In genomic region chr4:25417014-25417413, GRCh38 we compare ENCODE assay signal across 11 cellular contexts.
"Had no signal": no experiment of that assay in that cellular context is flagged by ENCODE, and none has a peak within 500 bp of the region (broad histone marks: within the 10 kb centered on the region; RNA-seq: fewer than 3 reads in every experiment).

No MANE protein-coding gene starts in this region.

- H3K9me3 Mint-ChIP-seq: GM23338, H9, HFFc6 had no signal

- H2AFZ ChIP-seq: GM23248, GM23338 had no signal

- H3K27ac Mint-ChIP-seq: GM23338, H9, HFFc6 had no signal

- H3K4me3 Mint-ChIP-seq: GM23338, H9, HFFc6 had no signal

- ATAC-seq: GM23338, HCT116 had no signal

- H3K9ac ChIP-seq: GM23248 had no signal

- H3K4me2 ChIP-seq: GM23338 had no signal

- H3K27ac ChIP-seq: GM23248 had no signal

- DNase-seq: GM23248, GOT3, H7, H9, HCEC 1CT, HFFc6 had no signal

- FAIRE-seq: H1, H54 had no signal

- H3K4me1 ChIP-seq: HAP-1 had no signal

- H3K4me1 Mint-ChIP-seq: GM23338, H9 had no signal

- H3K4me3 ChIP-seq: GM23248, GM23338, HAP-1 had no signal

- H3K9me3 ChIP-seq: HAP-1 had no signal
